ENCODE assay signal across 8 cellular contexts in genomic region chr9:15306068-15306756, GRCh38. TPM values are rescaled to one million over a fixed set of nuclear protein-coding genes. Genes with fewer than 3 reads are reported as not detected.
A peak's percentile ranks its signal among the peaks of the same experiment; 100 is the strongest.
DNase-seq lines count a peak whose midpoint lies in the region; ATAC-seq and TF ChIP-seq lines count a peak whose summit lies in the region.

No MANE protein-coding gene starts in this region.

- H3K27me3 ChIP-seq in KMS-11 (ENCODE audit: insufficient read depth, low read depth) = no peaks in the 10 kb centered on the region

- peak; percentile 33 for ATAC-seq in SK-N-SH treated with all-trans-retinoic acid at 6 μM for 48 hours

- peak overlapping the region; percentile 99 for H2AFZ ChIP-seq in KMS-11 (ENCODE audit: low read depth)

- H3K27me3 Mint-ChIP-seq in brain = peaks cover 3% of the 10 kb centered on the region

- H3K36me3 ChIP-seq in KMS-11 (ENCODE audit: insufficient read depth) = no peaks in the 10 kb centered on the region

- peak overlapping the region in 4 of 5 experiments; percentile 60 to 72 (median 64) for H3K27ac Mint-ChIP-seq in brain

- H3K4me3 Mint-ChIP-seq in brain = peak overlapping the region; percentile 95 to 98 (median 98)

- no peak overlapping the region for H3K4me3 ChIP-seq in KMS-11 (IDR thresholded peaks at IDR 0.05; ENCODE audit: insufficient read depth, low read depth, low read length)
- H3K4me3 ChIP-seq in skin epidermis = peak overlapping the region; percentile 77 to 96 (median 90)

- peak overlapping the region; percentile 39; the same call in 1 of the 2 replicates for H3K9ac ChIP-seq in KMS-11

- H3K27ac ChIP-seq in KMS-11 (no peak overlapping the region), skin epidermis (peak overlapping the region; percentile 18 to 95 (median 90))

- peak; percentile 33 for DNase-seq in SIG-M5 treated with dmso at 0.1 percent for 504 hours (lab: John Stamatoyannopoulos, UW; ENCODE audit: unreplicated experiment)
- no peak for DNase-seq in SIG-M5 (lab: John Stamatoyannopoulos, UW)
- DNase-seq in inferior parietal cortex (ENCODE audit: extremely low spot score) = peak; percentile 12
- DNase-seq in globus pallidus (ENCODE audit: low spot score) = no peak

- H3K4me1 ChIP-seq in KMS-11 (ENCODE audit: low read depth, poor library complexity, severe bottlenecking) = peaks cover 8% of the 10 kb centered on the region

- H3K4me1 Mint-ChIP-seq in brain = peaks cover 14% of the 10 kb centered on the region

- no peaks in the 10 kb centered on the region for H3K79me2 ChIP-seq in KMS-11 (ENCODE audit: insufficient read depth, low read depth)

- no peaks in the 10 kb centered on the region for H3K9me3 Mint-ChIP-seq in brain

- H3K4me2 ChIP-seq in KMS-11 = peak overlapping the region; percentile 94

- H3K36me3 Mint-ChIP-seq in brain = peaks cover 6% of the 10 kb centered on the region

- H4K20me1 ChIP-seq in KMS-11 (ENCODE audit: insufficient read depth) = no peaks in the 10 kb centered on the region

- no peak for TF ChIP-seq CTCF in KMS-11 (conservative IDR thresholded peaks at IDR 0.05; ENCODE audit: low read depth, low read length)
- TF ChIP-seq CTCF in brain (conservative IDR thresholded peaks at IDR 0.05) = no peak

TF ChIP-seq in SK-N-SH treated with all-trans-retinoic acid at 6 μM for 48 hours, 23 proteins besides CTCF, POLR2A, EP300 and RAD21:
- TF ChIP-seq ISL1 (CRISPR knock-in tag; IDR thresholded peaks at IDR 0.05) = no peak
- TF ChIP-seq ZFP30 (CRISPR knock-in tag; IDR thresholded peaks at IDR 0.05) = no peak
- TF ChIP-seq TCF4 (CRISPR knock-in tag; IDR thresholded peaks at IDR 0.05; ENCODE audit: borderline replicate concordance) = no peak
- TF ChIP-seq, protein P1, sequence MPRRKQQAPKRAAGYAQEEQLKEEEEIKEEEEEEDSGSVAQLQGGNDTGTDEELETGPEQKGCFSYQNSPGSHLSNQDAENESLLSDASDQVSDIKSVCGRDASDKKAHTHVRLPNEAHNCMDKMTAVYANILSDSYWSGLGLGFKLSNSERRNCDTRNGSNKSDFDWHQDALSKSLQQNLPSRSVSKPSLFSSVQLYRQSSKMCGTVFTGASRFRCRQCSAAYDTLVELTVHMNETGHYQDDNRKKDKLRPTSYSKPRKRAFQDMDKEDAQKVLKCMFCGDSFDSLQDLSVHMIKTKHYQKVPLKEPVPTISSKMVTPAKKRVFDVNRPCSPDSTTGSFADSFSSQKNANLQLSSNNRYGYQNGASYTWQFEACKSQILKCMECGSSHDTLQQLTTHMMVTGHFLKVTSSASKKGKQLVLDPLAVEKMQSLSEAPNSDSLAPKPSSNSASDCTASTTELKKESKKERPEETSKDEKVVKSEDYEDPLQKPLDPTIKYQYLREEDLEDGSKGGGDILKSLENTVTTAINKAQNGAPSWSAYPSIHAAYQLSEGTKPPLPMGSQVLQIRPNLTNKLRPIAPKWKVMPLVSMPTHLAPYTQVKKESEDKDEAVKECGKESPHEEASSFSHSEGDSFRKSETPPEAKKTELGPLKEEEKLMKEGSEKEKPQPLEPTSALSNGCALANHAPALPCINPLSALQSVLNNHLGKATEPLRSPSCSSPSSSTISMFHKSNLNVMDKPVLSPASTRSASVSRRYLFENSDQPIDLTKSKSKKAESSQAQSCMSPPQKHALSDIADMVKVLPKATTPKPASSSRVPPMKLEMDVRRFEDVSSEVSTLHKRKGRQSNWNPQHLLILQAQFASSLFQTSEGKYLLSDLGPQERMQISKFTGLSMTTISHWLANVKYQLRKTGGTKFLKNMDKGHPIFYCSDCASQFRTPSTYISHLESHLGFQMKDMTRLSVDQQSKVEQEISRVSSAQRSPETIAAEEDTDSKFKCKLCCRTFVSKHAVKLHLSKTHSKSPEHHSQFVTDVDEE (CRISPR knock-in tag; IDR thresholded peaks at IDR 0.05) = no peak
- no peak for TF ChIP-seq ZFP3 (CRISPR knock-in tag; IDR thresholded peaks at IDR 0.05)
- no peak for TF ChIP-seq OSR1 (CRISPR knock-in tag; IDR thresholded peaks at IDR 0.05)
- no peak for TF ChIP-seq CREB5 (CRISPR knock-in tag; IDR thresholded peaks at IDR 0.05; ENCODE audit: low read depth)
- no peak for TF ChIP-seq ZNF8 (CRISPR knock-in tag; IDR thresholded peaks at IDR 0.05)
- TF ChIP-seq BACH2 (CRISPR knock-in tag; IDR thresholded peaks at IDR 0.05; ENCODE audit: borderline replicate concordance) = no peak
- no peak for TF ChIP-seq ZNF565 (CRISPR knock-in tag; conservative IDR thresholded peaks at IDR 0.05; ENCODE audit: low read depth)
- no peak for TF ChIP-seq ESRRG (CRISPR knock-in tag; IDR thresholded peaks at IDR 0.05)
- TF ChIP-seq RARB (CRISPR knock-in tag; IDR thresholded peaks at IDR 0.05) = no peak
- TF ChIP-seq PPARA (CRISPR knock-in tag; IDR thresholded peaks at IDR 0.05; ENCODE audit: borderline replicate concordance) = no peak

RNA-seq across cellular contexts. Expression of gene TTC39B, which starts 0.8 kb away (rescaled TPM):
- 2.9 TPM for polyA plus RNA-seq in brain (ENCODE audit: insufficient read depth, low read depth, low replicate concordance)

Comparison
In these comparisons a context has a peak if more than half of its experiments do, and no peak if none do; other contexts are left out.
1. DNase-seq: peak in SIG-M5 treated with dmso at 0.1 percent for 504 hours (single experiment) and inferior parietal cortex (single experiment); none in SIG-M5 (single experiment) and globus pallidus (single experiment).